Comparison of ENCODE assay signal across 8 cellular contexts in genomic region chr2:144333144-144333555, GRCh38.
DNase-seq lines count a peak whose midpoint lies in the region; ATAC-seq and TF ChIP-seq lines count a peak whose summit lies in the region.

No MANE protein-coding gene starts in this region.

- 0 out of 2 replicates have a peak overlapping the region, but pooled peaks have one; percentile 0 for H3K23ac ChIP-seq in IMR-90 (ENCODE audit: low read depth, low read length)

- no peak overlapping the region for H3K27ac ChIP-seq in IMR-90 (ENCODE audit: insufficient read depth, low read length)

- no peaks in the 10 kb centered on the region for H4K20me1 ChIP-seq in IMR-90 (ENCODE audit: insufficient read depth, low read length)

- peak overlapping the region; percentile 60 for H3K4me3 ChIP-seq in AG09309 (ENCODE audit: control insufficient read depth, low read depth, low read length)
- H3K4me3 ChIP-seq in IMR-90 (ENCODE audit: insufficient read depth, low read depth, low read length): no peak overlapping the region
- peak overlapping the region; percentile 73 for H3K4me3 ChIP-seq in choroid plexus epithelial cell (ENCODE audit: low read depth, low read length)

- WGBS in IMR-90 (ENCODE audit: extremely low coverage in 2 of 2, insufficient read length in 1 of 2), 2 experiments: 60% methylated on average over 1 of the region's 9 CpGs; no CpG with 5 or more reads in 1 of the 2 experiments

- no peak overlapping the region for H2AK9ac ChIP-seq in IMR-90 (replicated peaks; ENCODE audit: low read depth, low read length, poor library complexity)

- peak overlapping the region; percentile 62; the same call in 1 of the 2 replicates for H4K91ac ChIP-seq in IMR-90 (ENCODE audit: insufficient read depth, low read depth, low read length)

- no peaks in the 10 kb centered on the region for H3K9me1 ChIP-seq in IMR-90 (ENCODE audit: insufficient read depth, low read length)

- H3K27ac Mint-ChIP-seq in naive thymus-derived CD8-positive, alpha-beta T cell: peak overlapping the region; percentile 80 to 95 (median 90)

- intact Hi-C loops in IMR-90 (cut with micrococcal nuclease): loop anchor here (2.0 to 5.0 kb wide), 7 partner anchors 59 to 821 kb away; no protein-coding TSS in a partner anchor

- peaks cover 14 to 19% of the 10 kb centered on the region in 2 experiments for H3K79me1 ChIP-seq in IMR-90 (ENCODE audit: low read depth in 1 of 2, low read length in 2 of 2)

- BruUV-seq in IMR-90 (replicated peaks; lab: Mats Ljungman, UMichigan): no TSS peak

- H3K18ac ChIP-seq in IMR-90 (ENCODE audit: low read depth, low read length): no peak overlapping the region

- peak overlapping the region; percentile 83; the same call in 1 of the 2 replicates for H2BK120ac ChIP-seq in IMR-90 (ENCODE audit: low read depth, low read length)

- H3K9me3 ChIP-seq in IMR-90 (ENCODE audit: control insufficient read depth, insufficient read depth, low read length): no peaks in the 10 kb centered on the region

- peak overlapping the region; percentile 83 to 94 (median 90) for H3K4me3 Mint-ChIP-seq in naive thymus-derived CD8-positive, alpha-beta T cell

- H3K36me3 ChIP-seq in IMR-90 (ENCODE audit: control insufficient read depth, insufficient read depth, low read length): no peaks in the 10 kb centered on the region

- H2AFZ ChIP-seq in IMR-90 (replicated peaks; ENCODE audit: low read length, poor library complexity): peak overlapping the region; percentile 94

- H3K27me3 ChIP-seq in IMR-90 (ENCODE audit: control insufficient read depth, insufficient read depth, low read length): no peaks in the 10 kb centered on the region

- no peak overlapping the region for H4K5ac ChIP-seq in IMR-90 (ENCODE audit: low read depth, low read length)

- in situ Hi-C loops in IMR-90 (cut with MboI; ENCODE audit: low sequenced_read_pairs): loop anchor here (10.0 kb wide), 1 partner anchor 182 kb away; no protein-coding TSS in a partner anchor

- H3K4ac ChIP-seq in IMR-90 (ENCODE audit: low read depth, low read length): peak overlapping the region; percentile 42; the same call in 1 of the 2 replicates

- H3K27me3 Mint-ChIP-seq in naive thymus-derived CD8-positive, alpha-beta T cell: peaks cover 0 to 1% (median 0%) of the 10 kb centered on the region in 5 donors

- DNase-seq in AG09309 (ENCODE audit: low read depth) (no peak), IMR-90 (no peak), choroid plexus epithelial cell (ENCODE audit: low read depth) (no peak), NCI-H748 treated with DMSO at 0.1 percent for 48 hours (lab: John Stamatoyannopoulos, UW) (no peak), NCI-H187 treated with DMSO at 0.1 percent for 48 hours (lab: John Stamatoyannopoulos, UW) (no peak)
- no peak for DNase-seq in naive thymus-derived CD8-positive, alpha-beta T cell

- POLR2A ChIA-PET in IMR-90 (lab: Charles Lee; ENCODE audit: unreplicated experiment): no interaction called here
- POLR2A ChIA-PET in naive thymus-derived CD8-positive, alpha-beta T cell (lab: Charles Lee): interaction anchor here (1.4 to 2.1 kb wide), 2 partner anchors 13 to 20 kb away, joined by 4 to 12 read pairs; no protein-coding TSS in a partner anchor

- peak overlapping the region; percentile 93 for H3K4me2 ChIP-seq in IMR-90 (ENCODE audit: low read depth, low read length)

- CTCF ChIA-PET in IMR-90 (lab: Yijun Ruan, JAX): no interaction called here

- TF ChIP-seq CTCF in AG09309 (IDR thresholded peaks at IDR 0.05; ENCODE audit: control insufficient read depth, insufficient read depth, low read depth, low read length, missing control alignments): no peak
- no peak for TF ChIP-seq CTCF in IMR-90 (conservative IDR thresholded peaks at IDR 0.05; ENCODE audit: low read depth, low read length)
- no peak for TF ChIP-seq CTCF in choroid plexus epithelial cell (conservative IDR thresholded peaks at IDR 0.05; ENCODE audit: low read depth, low read length)

- H3K4me1 ChIP-seq in IMR-90 (ENCODE audit: control insufficient read depth, insufficient read depth, low read length): no peaks in the 10 kb centered on the region

- H2BK15ac ChIP-seq in IMR-90 (ENCODE audit: low read depth, low read length): no peak overlapping the region

- no peak overlapping the region for H3K56ac ChIP-seq in IMR-90 (ENCODE audit: extremely low read depth, insufficient read depth, low read length)

- peak overlapping the region; percentile 29 to 88; a peak in 1 of 4 replicates for H4K8ac ChIP-seq in IMR-90 (ENCODE audit: low read depth in 2 of 2, low read length in 2 of 2)

- no peak overlapping the region for H2BK20ac ChIP-seq in IMR-90 (ENCODE audit: low read depth, low read length)

- no peak for TF ChIP-seq POLR2A in IMR-90 (IDR thresholded peaks at IDR 0.05; ENCODE audit: low read depth, low read length)

- no peaks in the 10 kb centered on the region for H3K36me3 Mint-ChIP-seq in naive thymus-derived CD8-positive, alpha-beta T cell

- no peak overlapping the region for H2AK5ac ChIP-seq in IMR-90 (ENCODE audit: low read depth, low read length)

- no peaks in the 10 kb centered on the region for H3K9me3 Mint-ChIP-seq in naive thymus-derived CD8-positive, alpha-beta T cell

- TF ChIP-seq RAD21 in IMR-90 (IDR thresholded peaks at IDR 0.05; ENCODE audit: low read length): no peak

- dilution Hi-C loops in IMR-90 (cut with HindIII; ENCODE audit: low sequenced_read_pairs, unreplicated experiment): no loop called here

- H3K4me1 Mint-ChIP-seq in naive thymus-derived CD8-positive, alpha-beta T cell: peaks cover 14 to 35% (median 29%) of the 10 kb centered on the region in 4 donors

- H3K14ac ChIP-seq in IMR-90 (replicated peaks; ENCODE audit: low read depth, low read length): no peak overlapping the region

- H3K9ac ChIP-seq in IMR-90 (ENCODE audit: low read depth, low read length): peak overlapping the region; percentile 65; the same call in 1 of the 2 replicates

- ATAC-seq in IMR-90 (ENCODE audit: low read depth) (no peak), GM21717 (IDR thresholded peaks at IDR 0.05; ENCODE audit: unreplicated experiment) (no peak), GM19467 (IDR thresholded peaks at IDR 0.05; ENCODE audit: unreplicated experiment) (no peak)
- no peak for ATAC-seq in naive thymus-derived CD8-positive, alpha-beta T cell

- no peak overlapping the region for H2BK5ac ChIP-seq in IMR-90 (ENCODE audit: low read depth, low read length, poor library complexity, severe bottlenecking)

TF ChIP-seq in IMR-90, 13 proteins besides CTCF, POLR2A, EP300 and RAD21:
- TF ChIP-seq RFX5 (IDR thresholded peaks at IDR 0.05; ENCODE audit: low read depth, low read length) (no peak), MXI1 (IDR thresholded peaks at IDR 0.05; ENCODE audit: borderline replicate concordance, low read depth, low read length) (no peak), CEBPB (IDR thresholded peaks at IDR 0.05; ENCODE audit: low read depth, low read length) (no peak), ELK1 (IDR thresholded peaks at IDR 0.05; ENCODE audit: borderline replicate concordance, low read depth, low read length) (no peak), BHLHE40 (IDR thresholded peaks at IDR 0.05; ENCODE audit: low read depth, low read length) (no peak), FOS (IDR thresholded peaks at IDR 0.05; ENCODE audit: low read depth, low read length) (no peak), MAFK (IDR thresholded peaks at IDR 0.05; ENCODE audit: low read depth, low read length) (no peak), RCOR1 (IDR thresholded peaks at IDR 0.05; ENCODE audit: insufficient replicate concordance, low read length) (no peak), SMC3 (IDR thresholded peaks at IDR 0.05; ENCODE audit: low read depth, low read length) (no peak), CHD1 (IDR thresholded peaks at IDR 0.05; ENCODE audit: low read depth, low read length) (no peak), USF2 (IDR thresholded peaks at IDR 0.05; ENCODE audit: low read depth, low read length) (no peak)
